ENCODE assay signal across 21 cellular contexts in genomic region chr9:115630126-115630840, GRCh38.
DNase-seq lines count a peak whose midpoint lies in the region; ATAC-seq and TF ChIP-seq lines count a peak whose summit lies in the region.
"Had no signal": no experiment of that assay in that cellular context is flagged by ENCODE, and none has a peak within 500 bp of the region (broad histone marks: within the 10 kb centered on the region; RNA-seq: fewer than 3 reads in every experiment).

No MANE protein-coding gene starts in this region.

- H3K4me2 ChIP-seq in GM23338, result no peak overlapping the region

- no peak for TF ChIP-seq CTCF in GM23338 (conservative IDR thresholded peaks at IDR 0.05; ENCODE audit: low read depth in 2 of 2)
- no peak for TF ChIP-seq CTCF in glutamatergic neuron (IDR thresholded peaks at IDR 0.05; ENCODE audit: partially characterized antibody, unreplicated experiment)
- no peak for TF ChIP-seq CTCF in osteocyte (IDR thresholded peaks at IDR 0.05)
- no peak for TF ChIP-seq CTCF in upper lobe of right lung (IDR thresholded peaks at IDR 0.05)
- TF ChIP-seq CTCF in GM10248 (IDR thresholded peaks at IDR 0.05; ENCODE audit: control extremely low read depth, extremely low read depth, low read depth, missing control alignments), result no peak

- peaks cover 3% of the 10 kb centered on the region for H3K27me3 Mint-ChIP-seq in GM23338 (ENCODE audit: insufficient read depth, low read depth, poor library complexity)
- no peaks in the 10 kb centered on the region for H3K27me3 Mint-ChIP-seq in glutamatergic neuron (ENCODE audit: unreplicated experiment)
- H3K27me3 Mint-ChIP-seq in osteocyte (ENCODE audit: unreplicated experiment), result no peaks in the 10 kb centered on the region
- no peaks in the 10 kb centered on the region for H3K27me3 Mint-ChIP-seq in activated T-helper 2 cell treated with anti-CD3 and anti-CD28 coated beads, Interferon-gamma antibody, Interleukin-2, Interleukin-4, amounts not matched to agents 10 μg/mL and 5 μg/mL and 100 μg/mL, durations not matched to agents 14 hours and 24 hours and 36 hours (ENCODE audit: low read depth)

- H3K4me1 ChIP-seq in GM23338 (ENCODE audit: insufficient read depth) (no peaks in the 10 kb centered on the region), upper lobe of right lung (no peaks in the 10 kb centered on the region)
- H3K4me1 ChIP-seq: Caco-2 had no signal

- no peak overlapping the region for H3K4me3 ChIP-seq in GM23338
- no peak overlapping the region for H3K4me3 ChIP-seq in SK-N-MC
- H3K4me3 ChIP-seq in upper lobe of right lung, result no peak overlapping the region
- H3K4me3 ChIP-seq: K562 had no signal

- H3K36me3 ChIP-seq in GM23338 (ENCODE audit: insufficient read depth) (no peaks in the 10 kb centered on the region), SK-N-MC (ENCODE audit: insufficient read depth, low read length) (peaks cover 7% of the 10 kb centered on the region; the same call in 1 of the 2 replicates), upper lobe of right lung (no peaks in the 10 kb centered on the region)

- H3K4me1 Mint-ChIP-seq in GM23338 (peaks cover 6% of the 10 kb centered on the region), glutamatergic neuron (ENCODE audit: low read depth, unreplicated experiment) (peaks cover 4% of the 10 kb centered on the region), osteocyte (ENCODE audit: unreplicated experiment) (peaks cover 21% of the 10 kb centered on the region)
- no peaks in the 10 kb centered on the region for H3K4me1 Mint-ChIP-seq in activated T-helper 2 cell treated with anti-CD3 and anti-CD28 coated beads, Interferon-gamma antibody, Interleukin-2, Interleukin-4, amounts not matched to agents 10 μg/mL and 5 μg/mL and 100 μg/mL, durations not matched to agents 14 hours and 24 hours and 36 hours (ENCODE audit: low read depth)

- H3K9me2 ChIP-seq in GM23338 (ENCODE audit: insufficient read depth), result no peaks in the 10 kb centered on the region

- H3K36me3 Mint-ChIP-seq in GM23338 (ENCODE audit: low read depth) (no peaks in the 10 kb centered on the region), glutamatergic neuron (ENCODE audit: unreplicated experiment) (no peaks in the 10 kb centered on the region), osteocyte (ENCODE audit: unreplicated experiment) (no peaks in the 10 kb centered on the region)
- H3K36me3 Mint-ChIP-seq in activated T-helper 2 cell treated with anti-CD3 and anti-CD28 coated beads, Interferon-gamma antibody, Interleukin-2, Interleukin-4, amounts not matched to agents 10 μg/mL and 5 μg/mL and 100 μg/mL, durations not matched to agents 14 hours and 24 hours and 36 hours (ENCODE audit: low read depth), result no peaks in the 10 kb centered on the region

- H3K9me3 ChIP-seq in SK-N-MC (ENCODE audit: low read depth, low read length), result no peaks in the 10 kb centered on the region
- no peaks in the 10 kb centered on the region for H3K9me3 ChIP-seq in upper lobe of right lung
- H3K9me3 ChIP-seq: Caco-2 had no signal

- no peaks in the 10 kb centered on the region for H3K79me2 ChIP-seq in GM23338 (replicated peaks; ENCODE audit: insufficient read depth)

- intact Hi-C loops in upper lobe of right lung (cut with DNase I), result no loop called here
- intact Hi-C loops in activated T-helper 2 cell treated with anti-CD3 and anti-CD28 coated beads, Interferon-gamma antibody, Interleukin-2, Interleukin-4, amounts not matched to agents 10 μg/mL and 5 μg/mL and 100 μg/mL, durations not matched to agents 14 hours and 24 hours and 36 hours (cut with micrococcal nuclease), result no loop called here

- H3K9ac ChIP-seq in SK-N-MC (ENCODE audit: insufficient read length), result no peak overlapping the region

- no peak overlapping the region for H2AFZ ChIP-seq in GM23338

- no peaks in the 10 kb centered on the region for H4K20me1 ChIP-seq in GM23338 (replicated peaks; ENCODE audit: insufficient read depth)

- H3F3A ChIP-seq in GM23338 (replicated peaks; ENCODE audit: low read depth), result no peaks in the 10 kb centered on the region

- peak; percentile 59 for ATAC-seq in GM23338
- no peak for ATAC-seq in upper lobe of right lung
- ATAC-seq: K562, Panc1, Right ventricle myocardium inferior had no signal

- H3K9me3 Mint-ChIP-seq in GM23338 (no peaks in the 10 kb centered on the region), glutamatergic neuron (ENCODE audit: unreplicated experiment) (no peaks in the 10 kb centered on the region), osteocyte (ENCODE audit: unreplicated experiment) (no peaks in the 10 kb centered on the region)
- H3K9me3 Mint-ChIP-seq in activated T-helper 2 cell treated with anti-CD3 and anti-CD28 coated beads, Interferon-gamma antibody, Interleukin-2, Interleukin-4, amounts not matched to agents 10 μg/mL and 5 μg/mL and 100 μg/mL, durations not matched to agents 14 hours and 24 hours and 36 hours, result no peaks in the 10 kb centered on the region

- POLR2A ChIA-PET in GM10248 (lab: Yijun Ruan, JAX), result no interaction called here

- no peak overlapping the region for H3K4me3 Mint-ChIP-seq in GM23338
- no peak overlapping the region for H3K4me3 Mint-ChIP-seq in glutamatergic neuron (ENCODE audit: unreplicated experiment)
- H3K4me3 Mint-ChIP-seq in osteocyte (ENCODE audit: unreplicated experiment), result no peak overlapping the region
- no peak overlapping the region for H3K4me3 Mint-ChIP-seq in activated T-helper 2 cell treated with anti-CD3 and anti-CD28 coated beads, Interferon-gamma antibody, Interleukin-2, Interleukin-4, amounts not matched to agents 10 μg/mL and 5 μg/mL and 100 μg/mL, durations not matched to agents 14 hours and 24 hours and 36 hours (ENCODE audit: low read depth)

- H3K27me3 ChIP-seq in GM23338 (ENCODE audit: insufficient read depth) (no peaks in the 10 kb centered on the region), upper lobe of right lung (no peaks in the 10 kb centered on the region)

- H3K27ac Mint-ChIP-seq in GM23338 (no peak overlapping the region), glutamatergic neuron (ENCODE audit: unreplicated experiment) (peak overlapping the region; percentile 13), osteocyte (ENCODE audit: unreplicated experiment) (peak overlapping the region; percentile 55)
- H3K27ac Mint-ChIP-seq in activated T-helper 2 cell treated with anti-CD3 and anti-CD28 coated beads, Interferon-gamma antibody, Interleukin-2, Interleukin-4, amounts not matched to agents 10 μg/mL and 5 μg/mL and 100 μg/mL, durations not matched to agents 14 hours and 24 hours and 36 hours, result no peak overlapping the region

- DNase-seq in GM23338 (ENCODE audit: low spot score), result peak; percentile 14
- DNase-seq in SK-N-MC (ENCODE audit: low read depth, low spot score), result no peak
- DNase-seq in glutamatergic neuron, result no peak
- DNase-seq in osteocyte (ENCODE audit: extremely low spot score, unreplicated experiment), result no peak
- DNase-seq in upper lobe of right lung, result no peak
- DNase-seq in GM10248 (ENCODE audit: extremely low spot score), result no peak
- DNase-seq in stimulated activated CD4-positive, alpha-beta T cell treated with anti-CD3 and anti-CD28 coated beads, Interleukin-12 subunit alpha, Interleukin-12 subunit beta, amount 100 ng/mL, for 4 hours, result no peak
- no peak for DNase-seq in activated T-helper 2 cell treated with anti-CD3 and anti-CD28 coated beads, Interferon-gamma antibody, Interleukin-2, Interleukin-4, amounts not matched to agents 10 μg/mL and 5 μg/mL and 100 μg/mL, durations not matched to agents 14 hours and 24 hours and 36 hours (ENCODE audit: low spot score)
- DNase-seq: ACHN, Caco-2, DMS153, EL, MV-4-11, NCI-H1417, NCI-H1930, NCI-H2171, NCI-H446, NCI-H69 had no signal

- CTCF ChIA-PET in GM10248 (lab: Yijun Ruan, JAX), result no interaction called here

- H3K27ac ChIP-seq in GM23338 (ENCODE audit: low read depth), result no peak overlapping the region
- H3K27ac ChIP-seq in SK-N-MC, result peak overlapping the region; percentile 63
- H3K27ac ChIP-seq in upper lobe of right lung, result no peak overlapping the region

TF ChIP-seq in GM23338, 12 proteins besides CTCF, POLR2A, EP300 and RAD21 (continues in another document):
- TF ChIP-seq NANOG (IDR thresholded peaks at IDR 0.05; ENCODE audit: borderline replicate concordance), result no peak
- TF ChIP-seq JUNB (IDR thresholded peaks at IDR 0.05; ENCODE audit: unreplicated experiment), result no peak
- no peak for TF ChIP-seq STAT1 (IDR thresholded peaks at IDR 0.05; ENCODE audit: unreplicated experiment)
- no peak for TF ChIP-seq ETS1 (IDR thresholded peaks at IDR 0.05)
- no peak for TF ChIP-seq EZH2 (IDR thresholded peaks at IDR 0.05; ENCODE audit: low read depth, unreplicated experiment)
- TF ChIP-seq REST (IDR thresholded peaks at IDR 0.05; ENCODE audit: unreplicated experiment), result no peak

Comparison
In these comparisons a context has a peak if more than half of its experiments do, and no peak if none do; other contexts are left out.
1. H3K27ac Mint-ChIP-seq: peak in glutamatergic neuron (single experiment) and osteocyte (single experiment); none in GM23338 (single experiment) and activated T-helper 2 cell treated with anti-CD3 and anti-CD28 coated beads, Interferon-gamma antibody, Interleukin-2, Interleukin-4, amounts not matched to agents 10 μg/mL and 5 μg/mL and 100 μg/mL, durations not matched to agents 14 hours and 24 hours and 36 hours (single experiment).